Comparison of ENCODE assay signal across 8 cellular contexts in the genomic region with DNA sequence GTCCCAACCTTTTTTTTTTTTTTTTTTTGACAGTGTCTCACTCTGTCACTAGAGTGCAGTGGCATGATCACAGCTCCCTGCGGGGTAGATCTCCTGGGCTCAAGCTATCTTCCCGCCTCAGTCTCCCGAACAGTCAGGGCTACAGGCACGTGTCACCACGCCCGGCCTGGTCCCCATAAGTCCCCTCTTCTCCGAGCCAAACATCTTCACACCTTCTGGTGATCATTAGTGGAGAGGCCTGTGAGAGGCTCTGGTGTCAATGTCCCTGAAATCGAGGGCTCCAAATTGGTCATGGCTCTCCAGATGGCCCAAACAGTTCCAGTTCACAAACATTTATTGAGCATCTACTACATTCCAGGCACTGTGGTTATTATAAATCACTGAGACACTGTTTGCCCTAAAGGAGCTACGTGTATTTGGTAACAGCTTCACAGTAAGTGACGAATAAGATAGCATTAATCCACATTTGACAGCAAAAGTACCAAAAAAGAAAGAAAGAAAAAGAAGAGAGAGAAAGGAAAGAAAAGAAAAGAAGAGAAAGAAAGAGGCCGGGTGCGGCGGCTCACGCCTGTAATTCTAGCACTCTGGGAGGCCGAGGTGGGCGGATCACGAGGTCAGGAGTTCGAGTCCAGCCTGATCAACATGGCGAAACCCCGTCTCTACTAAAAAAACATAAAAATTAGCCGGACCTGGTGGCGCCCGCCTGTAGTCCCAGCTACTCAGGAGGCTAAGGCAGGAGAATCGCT. TPM values are rescaled to one million over a fixed set of nuclear protein-coding genes. Genes with fewer than 3 reads are reported as not detected.
DNase-seq lines count a peak whose midpoint lies in the region; ATAC-seq, FAIRE-seq and TF ChIP-seq lines count a peak whose summit lies in the region.

No MANE protein-coding gene starts in this region.

- H3K27ac Mint-ChIP-seq in Caco-2 (ENCODE audit: unreplicated experiment) = peak overlapping the region; percentile 97

- H3K9me3 ChIP-seq in Caco-2 (no peaks in the 10 kb centered on the region), esophagus (ENCODE audit: control insufficient read depth in 2 of 2, insufficient read depth in 1 of 2, low read depth in 1 of 2, low read length in 1 of 2) (no peaks in the 10 kb centered on the region), trophoblast cell (ENCODE audit: insufficient read depth, low read depth, low read length) (no peaks in the 10 kb centered on the region)

- no peak overlapping the region for H3K18ac ChIP-seq in trophoblast cell (ENCODE audit: low read length)

- peak overlapping the region; percentile 63 for H4K12ac ChIP-seq in trophoblast cell (ENCODE audit: low read depth, low read length)

- H4K8ac ChIP-seq in trophoblast cell (ENCODE audit: low read depth, low read length) = peak overlapping the region; percentile 46

- H3K14ac ChIP-seq in trophoblast cell (ENCODE audit: low read length) = no peak overlapping the region

- no peaks in the 10 kb centered on the region for H3K36me3 ChIP-seq in Caco-2 (ENCODE audit: control insufficient read depth, insufficient read depth, low read length)
- H3K36me3 ChIP-seq in esophagus (ENCODE audit: control insufficient read depth in 2 of 2, insufficient read depth in 2 of 2, low read length in 1 of 2) = peaks cover 0 to 6% of the 10 kb centered on the region in 2 donors
- H3K36me3 ChIP-seq in trophoblast cell (ENCODE audit: control insufficient read depth in 1 of 2, insufficient read depth in 2 of 2, low read length in 2 of 2) = peaks cover 9 to 15% of the 10 kb centered on the region in 2 experiments

- no peak overlapping the region for H2AK5ac ChIP-seq in trophoblast cell (ENCODE audit: low read length)

- POLR2A ChIA-PET in Caco-2 (lab: Charles Lee) = interaction anchor here (0.6 to 1.1 kb wide), 4 partner anchors 8 to 174 kb away, joined by 7 to 12 read pairs (median 8); partner anchors contain the start of genes ELF3 and LMOD1

- intact Hi-C loops in Caco-2 (cut with micrococcal nuclease; ENCODE audit: unreplicated experiment) = loop anchor here (1.0 to 2.0 kb wide), 2 partner anchors 8 to 28 kb away; partner anchors contain the start of genes LMOD1 and RNPEP

- peaks cover 4% of the 10 kb centered on the region for H3K79me1 ChIP-seq in trophoblast cell (ENCODE audit: low read length)

- WGBS in esophagus, 2 donors = 56 to 57% methylated on average over 24 of the region's 24 CpGs
- no CpG with 5 or more reads among the region's 24 CpGs for WGBS in trophoblast cell (ENCODE audit: extremely low coverage, insufficient coverage, insufficient read length)

- H3K27me3 ChIP-seq in Caco-2 (replicated peaks; ENCODE audit: control insufficient read depth, insufficient read depth, low read length) (no peaks in the 10 kb centered on the region), esophagus (ENCODE audit: control insufficient read depth in 1 of 2, insufficient read depth in 2 of 2, low read length in 2 of 2) (no peaks in the 10 kb centered on the region), trophoblast cell (ENCODE audit: insufficient read depth, low read length) (no peaks in the 10 kb centered on the region)

- no peak for FAIRE-seq in GM12892 (lab: Jason Lieb, UNC)

- H3K4me3 ChIP-seq in Caco-2 (ENCODE audit: low read depth, low read length) (peak overlapping the region; percentile 98), esophagus (ENCODE audit: low read depth in 1 of 2, low read length in 2 of 2) (peak overlapping the region; percentile 88 to 97), trophoblast cell (ENCODE audit: low read depth, low read length) (peak overlapping the region; percentile 62)

- H3K79me2 ChIP-seq in trophoblast cell (ENCODE audit: control insufficient read depth, insufficient read depth, low read length, poor library complexity) = peaks cover 5% of the 10 kb centered on the region

- DNase-seq in Caco-2 (no peak), trophoblast cell (peak; percentile 6 to 39), CD1c-positive myeloid dendritic cell (ENCODE audit: extremely low spot score) (no peak), KG1 (lab: John Stamatoyannopoulos, UW) (no peak), retina (no peak), GM12892 (ENCODE audit: insufficient read length) (no peak)

- H2BK5ac ChIP-seq in trophoblast cell (ENCODE audit: low read depth, low read length, poor library complexity) = no peak overlapping the region

- no peak overlapping the region for H2AFZ ChIP-seq in trophoblast cell (ENCODE audit: insufficient read depth, low read length, poor library complexity)

- H3K27ac ChIP-seq in esophagus (ENCODE audit: low read depth in 2 of 2, low read length in 1 of 2) = peak overlapping the region; percentile 23 to 77
- H3K27ac ChIP-seq in trophoblast cell (ENCODE audit: low read depth, low read length) = peak overlapping the region; percentile 38

- no peak for TF ChIP-seq CTCF in Caco-2 (IDR thresholded peaks at IDR 0.05; ENCODE audit: insufficient read depth in 1 of 2, low read depth in 1 of 2, low read length in 1 of 2, severe bottlenecking in 1 of 2, unreplicated experiment in 1 of 2)

- H3K23ac ChIP-seq in trophoblast cell (ENCODE audit: low read length) = no peak overlapping the region

- no peak overlapping the region for H3K4ac ChIP-seq in trophoblast cell (ENCODE audit: low read depth, low read length)

- H2BK120ac ChIP-seq in trophoblast cell (ENCODE audit: insufficient read depth, low read length, poor library complexity) = no peak overlapping the region

- no peaks in the 10 kb centered on the region for H3K27me3 Mint-ChIP-seq in Caco-2 (ENCODE audit: insufficient read depth, unreplicated experiment)

- CTCF ChIA-PET in Caco-2 (lab: Charles Lee) = interaction anchor here (0.9 kb wide), 1 partner anchor 58 kb away, joined by 4 read pairs; no protein-coding TSS in a partner anchor

- H3K4me2 ChIP-seq in trophoblast cell (ENCODE audit: low read length) = peak overlapping the region; percentile 46

- H3K4me1 ChIP-seq in Caco-2 (peaks cover 10% of the 10 kb centered on the region), esophagus (ENCODE audit: control insufficient read depth in 2 of 2, insufficient read depth in 2 of 2, low read length in 1 of 2) (no peaks in the 10 kb centered on the region), trophoblast cell (ENCODE audit: control insufficient read depth in 1 of 2, insufficient read depth in 2 of 2, low read length in 2 of 2) (peaks cover 0 to 2% of the 10 kb centered on the region in 2 experiments)

- no peak overlapping the region for H3K9ac ChIP-seq in trophoblast cell (ENCODE audit: low read length)

- H3K4me3 Mint-ChIP-seq in Caco-2 (ENCODE audit: unreplicated experiment) = peak overlapping the region; percentile 84

- peaks cover 33% of the 10 kb centered on the region for H3K36me3 Mint-ChIP-seq in Caco-2 (ENCODE audit: insufficient read depth, unreplicated experiment)

- H4K91ac ChIP-seq in trophoblast cell (ENCODE audit: low read depth, low read length) = peak overlapping the region; percentile 45

- peak; percentile 4 for ATAC-seq in SK-N-SH treated with all-trans-retinoic acid at 6 μM for 48 hours

- TF ChIP-seq POLR2A in GM12892 (IDR thresholded peaks at IDR 0.05; ENCODE audit: low read depth, low read length) = no peak

- H3K4me1 Mint-ChIP-seq in Caco-2 (ENCODE audit: low read depth, unreplicated experiment) = peaks cover 4% of the 10 kb centered on the region

- H2BK12ac ChIP-seq in trophoblast cell (ENCODE audit: low read length) = no peak overlapping the region

- BruUV-seq in Caco-2 (replicated peaks; lab: Mats Ljungman, UMichigan) = TSS peak; percentile 82

- no peaks in the 10 kb centered on the region for H3K9me3 Mint-ChIP-seq in Caco-2 (ENCODE audit: unreplicated experiment)

TF ChIP-seq in SK-N-SH treated with all-trans-retinoic acid at 6 μM for 48 hours, 23 proteins besides CTCF, POLR2A, EP300 and RAD21 (continues in another document):
- TF ChIP-seq ZNF565 (CRISPR knock-in tag; conservative IDR thresholded peaks at IDR 0.05; ENCODE audit: low read depth) = no peak
- no peak for TF ChIP-seq CREB5 (CRISPR knock-in tag; IDR thresholded peaks at IDR 0.05; ENCODE audit: low read depth)
- TF ChIP-seq OSR1 (CRISPR knock-in tag; IDR thresholded peaks at IDR 0.05) = no peak
- TF ChIP-seq ISL1 (CRISPR knock-in tag; IDR thresholded peaks at IDR 0.05) = no peak
- TF ChIP-seq ZFP30 (CRISPR knock-in tag; IDR thresholded peaks at IDR 0.05) = no peak
- no peak for TF ChIP-seq RARB (CRISPR knock-in tag; IDR thresholded peaks at IDR 0.05)
- TF ChIP-seq ZC3H10 (CRISPR knock-in tag; IDR thresholded peaks at IDR 0.05) = no peak
- no peak for TF ChIP-seq SNAI2 (CRISPR knock-in tag; IDR thresholded peaks at IDR 0.05)

RNA-seq across cellular contexts. Expression of gene TIMM17A, which starts 0.9 kb away (rescaled TPM):
- total RNA-seq in Caco-2 (2022) = 63.7 and 64.1 TPM in 2 replicates
- 10 to 100 TPM; 21.7 to 37.4 TPM for polyA plus RNA-seq in esophagus
- polyA plus RNA-seq in trophoblast cell (2013) = 59.9 and 63.0 TPM in 2 replicates
- 77.1 TPM for polyA plus RNA-seq in GM12892 (2012; ENCODE audit: missing spikeins)

RNA-seq across cellular contexts. Expression of gene LMOD1, which starts 8.1 kb away (rescaled TPM):
- total RNA-seq in Caco-2 (2022) = 0.11 TPM in 1 of 2 replicates, not detected in the other
- 10 to 100 TPM; 30.2 to 60.4 TPM for polyA plus RNA-seq in esophagus
- polyA plus RNA-seq in trophoblast cell (2013) = 3.2 TPM in 2 replicates
- not detected for polyA plus RNA-seq in GM12892 (2012; ENCODE audit: missing spikeins)

RNA-seq across cellular contexts. Expression of gene RNPEP, which starts 28.0 kb away (rescaled TPM):
- 75.9 and 83.0 TPM in 2 replicates for total RNA-seq in Caco-2 (2022)
- 10 to 100 TPM; 45.3 to 52.3 TPM for polyA plus RNA-seq in esophagus
- polyA plus RNA-seq in trophoblast cell (2013) = 43.6 and 45.1 TPM in 2 replicates
- polyA plus RNA-seq in GM12892 (2012; ENCODE audit: missing spikeins) = 41.6 TPM

RNA-seq across cellular contexts. Expression of gene ELF3, which starts 56.0 kb away (rescaled TPM):
- total RNA-seq in Caco-2 (2022) = 116 and 126 TPM in 2 replicates
- polyA plus RNA-seq in esophagus = 100 to 1,000 TPM; 440 to 749 TPM
- 35.9 and 38.6 TPM in 2 replicates for polyA plus RNA-seq in trophoblast cell (2013)
- polyA plus RNA-seq in GM12892 (2012; ENCODE audit: missing spikeins) = 0.47 TPM

Comparison
In these comparisons a context has a peak if more than half of its experiments do, and no peak if none do; other contexts are left out.
1. DNase-seq: peak in trophoblast cell (2 of 2); none in Caco-2 (0 of 2), CD1c-positive myeloid dendritic cell (single experiment), KG1 (single experiment), retina (single experiment) and GM12892 (single experiment).
2. Peak in every context shown above with its lines, with median percentiles within 50 percentile points of each other: H3K4me3 ChIP-seq.